24 cellular contexts compared by ENCODE assay signal in genomic region chr15:70194266-70194665, GRCh38.
"Had no signal": no experiment of that assay in that cellular context is flagged by ENCODE, and none has a peak within 500 bp of the region (broad histone marks: within the 10 kb centered on the region; RNA-seq: fewer than 3 reads in every experiment).

No MANE protein-coding gene starts in this region.

- H3K27ac ChIP-seq: dorsolateral prefrontal cortex, esophagus muscularis mucosa, foreskin keratinocyte, gastroesophageal sphincter, heart left ventricle, hepatocyte, ovary, psoas muscle, transverse colon had no signal

- H3K27ac Mint-ChIP-seq: naive thymus-derived CD4-positive, alpha-beta T cell; stimulated activated naive B cell treated with anti-CD40 and anti-IgM and Interleukin-4, amounts not matched to agents 10 μg/mL and 1 μg/mL and 100 μg/mL, for 72 hours had no signal

- H2AFZ ChIP-seq: hepatocyte had no signal

- DNase-seq: dorsolateral prefrontal cortex; effector CD4-positive, alpha-beta T cell; heart left ventricle; kidney; mesendoderm; midbrain; naive thymus-derived CD4-positive, alpha-beta T cell; occipital lobe; posterior cingulate gyrus; psoas muscle; right cardiac atrium; small intestine; stimulated activated CD4-positive, alpha-beta T cell treated with anti-CD3 and anti-CD28 coated beads, Interleukin-15, amount 100 ng/mL, for 24 hours; stimulated activated CD4-positive, alpha-beta T cell treated with anti-CD3 and anti-CD28 coated beads, Interleukin-2, amount 100 ng/mL, for 48 hours; stimulated activated naive B cell treated with anti-CD40 and anti-IgM and Interleukin-4, amounts not matched to agents 10 μg/mL and 1 μg/mL and 100 μg/mL, for 72 hours; transverse colon had no signal

- H3K4me3 ChIP-seq: dorsolateral prefrontal cortex, esophagus muscularis mucosa, gastroesophageal sphincter, heart left ventricle, hepatocyte, lung, ovary, psoas muscle, transverse colon had no signal

- H3K27me3 ChIP-seq: esophagus muscularis mucosa, gastroesophageal sphincter, heart left ventricle, hepatocyte, ovary, transverse colon had no signal

- H3K36me3 ChIP-seq: esophagus muscularis mucosa, gastroesophageal sphincter, heart left ventricle, ovary, transverse colon had no signal

- H3K79me2 ChIP-seq: hepatocyte had no signal

- H3K4me3 Mint-ChIP-seq: naive thymus-derived CD4-positive, alpha-beta T cell; stimulated activated naive B cell treated with anti-CD40 and anti-IgM and Interleukin-4, amounts not matched to agents 10 μg/mL and 1 μg/mL and 100 μg/mL, for 72 hours; stimulated activated naive CD8-positive, alpha-beta T cell treated with anti-CD3 and anti-CD28 coated beads, Interleukin-15, Interleukin-2, amounts not matched to agents 100 ng/mL and 50 ng/mL, for 24 hours had no signal

- H3K9me3 ChIP-seq: ovary, psoas muscle, transverse colon had no signal

- FAIRE-seq: colon, kidney, small intestine had no signal

- H3K4me2 ChIP-seq: hepatocyte had no signal
